19 cellular contexts compared by ENCODE assay signal in the genomic region with DNA sequence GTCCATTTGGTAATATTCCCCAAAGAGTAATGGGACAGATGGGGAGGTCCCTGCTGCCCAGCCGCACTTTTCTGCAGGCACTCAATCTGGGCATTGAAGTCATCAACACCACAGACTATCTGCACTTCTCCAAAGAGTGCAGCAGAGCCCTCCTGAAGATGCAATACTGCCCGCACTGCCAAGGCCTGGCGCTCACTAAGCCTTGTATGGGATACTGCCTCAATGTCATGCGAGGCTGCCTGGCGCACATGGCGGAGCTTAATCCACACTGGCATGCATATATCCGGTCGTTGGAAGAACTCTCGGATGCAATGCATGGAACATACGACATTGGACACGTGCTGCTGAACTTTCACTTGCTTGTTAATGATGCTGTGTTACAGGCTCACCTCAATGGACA.
DNase-seq lines count a peak whose midpoint lies in the region; ATAC-seq and TF ChIP-seq lines count a peak whose summit lies in the region.
"Had no signal": no experiment of that assay in that cellular context is flagged by ENCODE, and none has a peak within 500 bp of the region (broad histone marks: within the 10 kb centered on the region; RNA-seq: fewer than 3 reads in every experiment).

No MANE protein-coding gene starts in this region.

- H3K9me3 ChIP-seq in right atrium auricular region (no peaks in the 10 kb centered on the region), neural progenitor cell (ENCODE audit: low read depth) (no peaks in the 10 kb centered on the region)
- H3K9me3 ChIP-seq: A549; BLaER1 treated with 17β-estradiol and CSF1 and Interleukin-3, amounts not matched to agents 10 nM and 100 nM; Caco-2 had no signal

- H3K4me2 ChIP-seq in neural progenitor cell = no peak overlapping the region
- H3K4me2 ChIP-seq: A549; BLaER1 treated with 17β-estradiol and CSF1 and Interleukin-3, amounts not matched to agents 10 nM and 100 nM had no signal

- no peak overlapping the region for H3K9ac ChIP-seq in neural progenitor cell
- H3K9ac ChIP-seq: BLaER1 treated with 17β-estradiol and CSF1 and Interleukin-3, amounts not matched to agents 10 nM and 100 nM had no signal

- H3K27ac ChIP-seq in right atrium auricular region (no peak overlapping the region), neural progenitor cell (no peak overlapping the region)
- H3K27ac ChIP-seq: 22Rv1; A549; BLaER1 treated with 17β-estradiol and CSF1 and Interleukin-3, amounts not matched to agents 10 nM and 100 nM; C4-2B had no signal

- H3K4me3 ChIP-seq in right atrium auricular region (no peak overlapping the region), neural progenitor cell (no peak overlapping the region)
- H3K4me3 ChIP-seq: A549; BLaER1 treated with 17β-estradiol and CSF1 and Interleukin-3, amounts not matched to agents 10 nM and 100 nM had no signal

- H3K9me3 Mint-ChIP-seq in glutamatergic neuron (ENCODE audit: unreplicated experiment) (peaks cover 8% of the 10 kb centered on the region), neural progenitor cell (no peaks in the 10 kb centered on the region)
- H3K9me3 Mint-ChIP-seq: CD4-positive, alpha-beta T cell; CD8-positive, alpha-beta T cell had no signal

- H3K36me3 Mint-ChIP-seq in glutamatergic neuron (ENCODE audit: unreplicated experiment) (no peaks in the 10 kb centered on the region), neural progenitor cell (no peaks in the 10 kb centered on the region)
- H3K36me3 Mint-ChIP-seq: CD8-positive, alpha-beta T cell had no signal

- H3K36me3 ChIP-seq in right atrium auricular region (no peaks in the 10 kb centered on the region), neural progenitor cell (no peaks in the 10 kb centered on the region)
- H3K36me3 ChIP-seq: BLaER1 treated with 17β-estradiol and CSF1 and Interleukin-3, amounts not matched to agents 10 nM and 100 nM had no signal

- H4K20me1 ChIP-seq in neural progenitor cell (ENCODE audit: low read depth) = no peaks in the 10 kb centered on the region
- H4K20me1 ChIP-seq: BLaER1 treated with 17β-estradiol and CSF1 and Interleukin-3, amounts not matched to agents 10 nM and 100 nM had no signal

- H3K27me3 Mint-ChIP-seq in glutamatergic neuron (ENCODE audit: unreplicated experiment) = peaks cover 5% of the 10 kb centered on the region
- H3K27me3 Mint-ChIP-seq in neural progenitor cell (ENCODE audit: insufficient read depth, low read depth) = no peaks in the 10 kb centered on the region
- H3K27me3 Mint-ChIP-seq: B cell; CD4-positive, alpha-beta T cell had no signal

- H3K79me2 ChIP-seq in neural progenitor cell (ENCODE audit: low read depth) = no peaks in the 10 kb centered on the region

- intact Hi-C loops in Right ventricle myocardium inferior (cut with DNase I) = no loop called here

- H3K4me3 Mint-ChIP-seq in glutamatergic neuron (ENCODE audit: unreplicated experiment) (peak overlapping the region; percentile 77), neural progenitor cell (no peak overlapping the region)
- H3K4me3 Mint-ChIP-seq: B cell; CD4-positive, alpha-beta T cell; CD8-positive, alpha-beta T cell had no signal

- no peak overlapping the region for H2AFZ ChIP-seq in neural progenitor cell (replicated peaks)

- no peaks in the 10 kb centered on the region for H3F3A ChIP-seq in neural progenitor cell (ENCODE audit: low read depth)

- H3K4me1 Mint-ChIP-seq in glutamatergic neuron (ENCODE audit: low read depth, unreplicated experiment) = peaks cover 24% of the 10 kb centered on the region
- H3K4me1 Mint-ChIP-seq in neural progenitor cell = no peaks in the 10 kb centered on the region
- H3K4me1 Mint-ChIP-seq: B cell had no signal

- TF ChIP-seq CTCF in right atrium auricular region (IDR thresholded peaks at IDR 0.05) (no peak), glutamatergic neuron (IDR thresholded peaks at IDR 0.05; ENCODE audit: partially characterized antibody, unreplicated experiment) (no peak), neural progenitor cell (IDR thresholded peaks at IDR 0.05) (no peak)

- H3K27ac Mint-ChIP-seq in glutamatergic neuron (ENCODE audit: unreplicated experiment) = peak overlapping the region; percentile 85
- H3K27ac Mint-ChIP-seq in neural progenitor cell = no peak overlapping the region
- H3K27ac Mint-ChIP-seq: B cell; CD4-positive, alpha-beta T cell; CD8-positive, alpha-beta T cell had no signal

- ATAC-seq in Right ventricle myocardium inferior (peak; percentile 10), GM21526 (IDR thresholded peaks at IDR 0.05; ENCODE audit: low FRiP score, unreplicated experiment) (no peak), HG02610 (IDR thresholded peaks at IDR 0.05; ENCODE audit: unreplicated experiment) (no peak)
- ATAC-seq: A549; CD8-positive, alpha-beta T cell had no signal

- H3K27me3 ChIP-seq in right atrium auricular region = no peaks in the 10 kb centered on the region
- H3K27me3 ChIP-seq in neural progenitor cell = no peaks in the 10 kb centered on the region
- H3K27me3 ChIP-seq: BLaER1 treated with 17β-estradiol and CSF1 and Interleukin-3, amounts not matched to agents 10 nM and 100 nM had no signal

- H3K4me1 ChIP-seq in right atrium auricular region (no peaks in the 10 kb centered on the region), neural progenitor cell (no peaks in the 10 kb centered on the region)
- H3K4me1 ChIP-seq: A549; BLaER1 treated with 17β-estradiol and CSF1 and Interleukin-3, amounts not matched to agents 10 nM and 100 nM; Caco-2 had no signal

- DNase-seq in Right ventricle myocardium inferior (ENCODE audit: missing footprints) (no peak), right atrium auricular region (ENCODE audit: low spot score) (no peak), glutamatergic neuron (peak; percentile 51), neural progenitor cell (ENCODE audit: low spot score) (peak; percentile 2), epidermal melanocyte (ENCODE audit: insufficient read length, low spot score) (no peak)
- DNase-seq: AML-193; Caco-2; Calu3; CD4-positive, alpha-beta T cell; CD8-positive, alpha-beta T cell; DMS79 treated with DMSO at 0.1 percent for 48 hours; GF-D8 had no signal

Comparison
In these comparisons a context has a peak if more than half of its experiments do, and no peak if none do; other contexts are left out.
1. DNase-seq: peak in glutamatergic neuron (single experiment) and neural progenitor cell (single experiment); none in Right ventricle myocardium inferior (single experiment), right atrium auricular region (single experiment) and epidermal melanocyte (single experiment).